ENCODE assay signal across 9 cellular contexts in genomic region chr5:32193591-32193990, GRCh38. TPM values are rescaled to one million over a fixed set of nuclear protein-coding genes. Genes with fewer than 3 reads are reported as not detected.
DNase-seq lines count a peak whose midpoint lies in the region; ATAC-seq and TF ChIP-seq lines count a peak whose summit lies in the region.
"Had no signal": no experiment of that assay in that cellular context is flagged by ENCODE, and none has a peak within 500 bp of the region (broad histone marks: within the 10 kb centered on the region; RNA-seq: fewer than 3 reads in every experiment).

No MANE protein-coding gene starts in this region.

- no peaks in the 10 kb centered on the region for H4K20me1 ChIP-seq in mammary epithelial cell (ENCODE audit: insufficient read depth, low read length)

- TF ChIP-seq CTCF in mammary epithelial cell (conservative IDR thresholded peaks at IDR 0.05 in 1 of 2, IDR thresholded peaks at IDR 0.05 in 1 of 2; ENCODE audit: extremely low read depth in 1 of 2, insufficient read depth in 1 of 2, low read depth in 1 of 2, low read length in 2 of 2): no peak

- H2AK5ac ChIP-seq in mesenchymal stem cell (ENCODE audit: low read length, severe bottlenecking): no peak overlapping the region

- H2BK12ac ChIP-seq in mesenchymal stem cell (ENCODE audit: low read length in 2 of 2): peak overlapping the region in 1 of 2 experiments; percentile 52

- BruUV-seq in mammary epithelial cell (replicated peaks; lab: Mats Ljungman, UMichigan): no TSS peak

- ATAC-seq in HG03139 (IDR thresholded peaks at IDR 0.05; ENCODE audit: unreplicated experiment): peak; percentile 88
- no peak for ATAC-seq in GM19328 (IDR thresholded peaks at IDR 0.05; ENCODE audit: unreplicated experiment)
- no peak for ATAC-seq in HG02970 (IDR thresholded peaks at IDR 0.05; ENCODE audit: low FRiP score, unreplicated experiment)

- in situ Hi-C loops in mammary epithelial cell (cut with MboI; ENCODE audit: low sequenced_read_pairs in 2 of 2): no loop called here

- 0% methylated on average over 7 of the region's 7 CpGs for WGBS in mammary epithelial cell (ENCODE audit: low coverage, missing lambda C conversion rate)
- 64% methylated on average over 7 of the region's 7 CpGs for WGBS in mesenchymal stem cell

- H3K79me2 ChIP-seq in mammary epithelial cell (ENCODE audit: insufficient read depth, low read length): no peaks in the 10 kb centered on the region

- H3K79me1 ChIP-seq in mesenchymal stem cell (replicated peaks; ENCODE audit: low read length, poor library complexity, severe bottlenecking): no peaks in the 10 kb centered on the region

- H3K9ac ChIP-seq in mammary epithelial cell (ENCODE audit: insufficient read depth, low read length): no peak overlapping the region
- peak overlapping the region; percentile 0 for H3K9ac ChIP-seq in mesenchymal stem cell (ENCODE audit: low read length)

- H3K18ac ChIP-seq in mesenchymal stem cell (ENCODE audit: low read depth in 1 of 2, low read length in 2 of 2): peak overlapping the region in 1 of 2 experiments; percentile 57

- H4K8ac ChIP-seq in mesenchymal stem cell (ENCODE audit: low read length): no peak overlapping the region

- peaks cover 2% of the 10 kb centered on the region for H3K4me1 ChIP-seq in mammary epithelial cell (ENCODE audit: insufficient read depth, low read length)
- H3K4me1 ChIP-seq in mesenchymal stem cell (ENCODE audit: control insufficient read depth, insufficient read depth, low read depth, low read length): peaks cover 3% of the 10 kb centered on the region

- peak overlapping the region; percentile 62 for H3K4me2 ChIP-seq in mammary epithelial cell (ENCODE audit: insufficient read depth, low read depth, low read length)
- H3K4me2 ChIP-seq in mesenchymal stem cell (ENCODE audit: low read length, poor library complexity, severe bottlenecking): peak overlapping the region; percentile 70

- no peak overlapping the region for H3K23ac ChIP-seq in mesenchymal stem cell (ENCODE audit: low read length in 2 of 2)

- H3K4me3 ChIP-seq in mammary epithelial cell (replicated peaks in 1 of 3; ENCODE audit: insufficient read depth in 1 of 3, low read depth in 2 of 3, low read length in 3 of 3) (peak overlapping the region in 1 of 3 experiments; percentile 5), mesenchymal stem cell (ENCODE audit: insufficient read depth in 1 of 2, low read depth in 1 of 2, low read length in 2 of 2) (no peak overlapping the region)

- H2BK15ac ChIP-seq in mesenchymal stem cell (ENCODE audit: low read depth, poor library complexity, severe bottlenecking): no peak overlapping the region

- dilution Hi-C loops in mammary epithelial cell (cut with HindIII; ENCODE audit: low sequenced_read_pairs): no loop called here

- CTCF ChIA-PET in mammary epithelial cell (lab: Charles Lee; ENCODE audit: low non-redundant PET): no interaction called here

- peak; percentile 76 for DNase-seq in DMS79 (lab: John Stamatoyannopoulos, UW)
- DNase-seq in NCI-H510A (lab: John Stamatoyannopoulos, UW): peak; percentile 83
- DNase-seq in mammary epithelial cell: peak; percentile 52
- peak; percentile 77 for DNase-seq in mesenchymal stem cell
- no peak for DNase-seq in NK-92 treated with Interleukin-12 subunit alpha and Interleukin-12 subunit beta, amount 100 ng/mL, for 24 hours (lab: John Stamatoyannopoulos, UW)

- H2BK120ac ChIP-seq in mesenchymal stem cell (ENCODE audit: low read depth, low read length): no peak overlapping the region

- H2BK5ac ChIP-seq in mesenchymal stem cell (ENCODE audit: low read depth, low read length, poor library complexity, severe bottlenecking): no peak overlapping the region

- no peak overlapping the region for H4K91ac ChIP-seq in mesenchymal stem cell (ENCODE audit: low read length)

- no peaks in the 10 kb centered on the region for H3K36me3 ChIP-seq in mammary epithelial cell (ENCODE audit: insufficient read depth, low read length)
- no peaks in the 10 kb centered on the region for H3K36me3 ChIP-seq in mesenchymal stem cell (ENCODE audit: control insufficient read depth in 1 of 2, insufficient read depth in 2 of 2, low read depth in 1 of 2, low read length in 2 of 2)

- no peaks in the 10 kb centered on the region for H3K9me3 ChIP-seq in mammary epithelial cell (replicated peaks; ENCODE audit: insufficient read depth, low read length)
- no peaks in the 10 kb centered on the region for H3K9me3 ChIP-seq in mesenchymal stem cell (ENCODE audit: control insufficient read depth, low read length)

- H3K27ac ChIP-seq in mammary epithelial cell (ENCODE audit: insufficient read depth, low read depth, low read length) (no peak overlapping the region), mesenchymal stem cell (ENCODE audit: low read length, poor library complexity, severe bottlenecking) (peak overlapping the region; percentile 35)
- H3K27ac ChIP-seq: epithelial cell of prostate had no signal

- H3K14ac ChIP-seq in mesenchymal stem cell (ENCODE audit: low read length in 2 of 2): no peak overlapping the region

- H3K4ac ChIP-seq in mesenchymal stem cell (ENCODE audit: low read depth in 1 of 2, low read length in 2 of 2): no peak overlapping the region

- H2AFZ ChIP-seq in mammary epithelial cell (ENCODE audit: low read depth, low read length): peak overlapping the region; percentile 36
- H2AFZ ChIP-seq in mesenchymal stem cell (ENCODE audit: low read depth, low read length): peak overlapping the region; percentile 4

- intact Hi-C loops in mammary epithelial cell (cut with micrococcal nuclease): no loop called here

- H3K27me3 ChIP-seq in mammary epithelial cell (ENCODE audit: insufficient read depth, low read length) (peaks cover 2% of the 10 kb centered on the region), mesenchymal stem cell (ENCODE audit: control insufficient read depth in 1 of 2, insufficient read depth in 1 of 2, low read length in 2 of 2) (no peaks in the 10 kb centered on the region)

RNA-seq across cellular contexts. Expression of gene GOLPH3, which starts 19.5 kb away (rescaled TPM):
- 10 to 100 TPM; 61.7 to 67.7 TPM for total RNA-seq in mammary epithelial cell
- 30.6 TPM for polyA plus RNA-seq in mammary epithelial cell
- polyA minus RNA-seq in mammary epithelial cell: 43.7 TPM
- polyA plus RNA-seq in mesenchymal stem cell (2013, experiment 1 of 2): 85.7 TPM
- polyA plus RNA-seq in mesenchymal stem cell (2013, experiment 2 of 2): 89.2 TPM
